Comparison of ENCODE assay signal across 24 cellular contexts in genomic region chr22:46708766-46709330, GRCh38.
"Had no signal": no experiment of that assay in that cellular context is flagged by ENCODE, and none has a peak within 500 bp of the region (broad histone marks: within the 10 kb centered on the region; RNA-seq: fewer than 3 reads in every experiment).

No MANE protein-coding gene starts in this region.

- H3K4me3 Mint-ChIP-seq: activated CD8-positive, alpha-beta T cell treated with anti-CD3 and anti-CD28 coated beads, Interleukin-2, amount 10 ng/mL, durations not matched to agents 7 days and 5 days; activated naive CD4-positive, alpha-beta T cell treated with anti-CD3 and anti-CD28 coated beads, Interleukin-2, amount 10 ng/mL, durations not matched to agents 7 days and 5 days had no signal

- H3K27me3 ChIP-seq: breast epithelium, SJCRH30 had no signal

- H3K27me3 Mint-ChIP-seq: activated naive CD4-positive, alpha-beta T cell treated with anti-CD3 and anti-CD28 coated beads, Interleukin-2, amount 10 ng/mL, durations not matched to agents 7 days and 5 days had no signal

- DNase-seq: activated CD4-positive, alpha-beta T cell treated with anti-CD3 and anti-CD28 coated beads for 48 hours; activated CD4-positive, alpha-beta T cell treated with anti-CD3 and anti-CD28 coated beads, Interleukin-2, amount 50 U/mL, for 4 hours; activated CD8-positive, alpha-beta memory T cell treated with anti-CD3 and anti-CD28 coated beads, Interleukin-2, amount 50 U/mL, for 48 hours; activated CD8-positive, alpha-beta T cell treated with anti-CD3 and anti-CD28 coated beads, Interleukin-2, amount 10 ng/mL, durations not matched to agents 7 days and 5 days; activated gamma-delta T cell treated with Interleukin-2 at 50 U/mL for 16 hours; activated naive CD4-positive, alpha-beta T cell treated with anti-CD3 and anti-CD28 coated beads, Interleukin-2, amount 10 ng/mL, durations not matched to agents 7 days and 5 days; activated T-cell treated with anti-CD3 and anti-CD28 coated beads, Interleukin-2, amount 50 U/mL, for 1 hour; central memory CD4-positive, alpha-beta T cell; Karpas-422; MM.1S; NCI-H1105; NCI-H1436; NCI-H1694 treated with DMSO at 0.1 percent for 48 hours; NCI-H2029 treated with DMSO at 0.1 percent for 48 hours; NCI-H345; NCI-H510A; NCI-H526 treated with DMSO at 0.1 percent for 48 hours; NCI-H82; SJCRH30; SK-N-SH; T-helper 1 cell; WERI-Rb-1 had no signal

- H3K27ac Mint-ChIP-seq: activated CD8-positive, alpha-beta T cell treated with anti-CD3 and anti-CD28 coated beads, Interleukin-2, amount 10 ng/mL, durations not matched to agents 7 days and 5 days; activated naive CD4-positive, alpha-beta T cell treated with anti-CD3 and anti-CD28 coated beads, Interleukin-2, amount 10 ng/mL, durations not matched to agents 7 days and 5 days had no signal

- H3K36me3 ChIP-seq: breast epithelium had no signal

- H3K4me3 ChIP-seq: breast epithelium, K562, SJCRH30 had no signal

- ATAC-seq: activated CD8-positive, alpha-beta T cell treated with anti-CD3 and anti-CD28 coated beads, Interleukin-2, amount 10 ng/mL, durations not matched to agents 7 days and 5 days; K562 had no signal

- H3K4me2 ChIP-seq: SK-N-SH had no signal

- H3K4me1 ChIP-seq: breast epithelium, SJCRH30 had no signal

- H3K9me3 ChIP-seq: breast epithelium, SJCRH30, SK-N-SH had no signal

- H3K27ac ChIP-seq: breast epithelium, SJCRH30, WERI-Rb-1 had no signal

- H3K9me3 Mint-ChIP-seq: activated naive CD4-positive, alpha-beta T cell treated with anti-CD3 and anti-CD28 coated beads, Interleukin-2, amount 10 ng/mL, durations not matched to agents 7 days and 5 days had no signal

- H3K4me1 Mint-ChIP-seq: activated naive CD4-positive, alpha-beta T cell treated with anti-CD3 and anti-CD28 coated beads, Interleukin-2, amount 10 ng/mL, durations not matched to agents 7 days and 5 days had no signal
